8 cellular contexts compared by ENCODE assay signal in the genomic region with DNA sequence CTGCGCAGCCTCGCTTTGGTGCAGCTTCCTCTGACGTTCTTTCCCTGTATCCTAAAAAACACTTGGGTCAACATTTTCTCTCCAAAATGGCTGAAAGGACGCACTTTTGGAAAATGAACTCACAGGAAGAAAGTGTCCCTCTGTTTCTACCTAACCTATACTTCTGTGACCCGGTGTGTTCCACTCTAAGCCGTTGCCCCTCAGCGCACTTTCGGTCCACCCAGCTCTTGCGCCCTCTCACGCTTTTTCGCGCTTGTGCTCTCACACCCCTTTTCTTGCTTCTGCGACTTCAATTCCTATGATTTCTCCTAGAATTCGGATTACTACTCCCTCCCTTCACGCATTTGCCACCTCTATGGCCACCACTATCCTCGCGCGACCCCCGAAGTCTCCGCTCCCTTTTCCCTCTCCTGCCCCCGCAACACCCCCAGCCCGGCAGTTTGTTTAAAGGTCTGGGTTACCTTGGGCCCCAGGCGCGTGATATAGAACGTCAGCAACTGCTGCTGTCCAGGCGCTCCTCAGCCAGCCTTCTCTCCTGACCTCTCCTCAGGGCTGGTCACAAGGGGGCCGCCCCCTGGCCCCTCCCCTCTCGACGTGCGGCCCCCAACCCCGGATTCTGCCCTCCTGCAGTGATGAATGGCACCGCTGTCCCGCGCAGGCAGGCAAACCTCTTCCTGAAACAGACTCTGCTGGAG. TPM values are rescaled to one million over a fixed set of nuclear protein-coding genes. Genes with fewer than 3 reads are reported as not detected.
A peak's percentile ranks its signal among the peaks of the same experiment; 100 is the strongest.
DNase-seq lines count a peak whose midpoint lies in the region; ATAC-seq lines count a peak whose summit lies in the region.

A gene (minus strand): TSS at position 534 of the 695 bp plus-strand sequence. CDS start 909 bp downstream, outside the sequence.

- no peaks in the 10 kb centered on the region for H3K9me3 Mint-ChIP-seq in T-helper 2 cell treated with Interferon-gamma antibody and Interleukin-4, amounts not matched to agents 5 μg/mL and 100 μg/mL, for 36 hours
- no peaks in the 10 kb centered on the region for H3K9me3 Mint-ChIP-seq in dendritic cell treated with granulocyte-macrophage colony-stimulating factor and Interleukin-4, amounts not matched to agents 40 ng/mL and 50 ng/mL, for 4 days
- no peaks in the 10 kb centered on the region for H3K9me3 Mint-ChIP-seq in stimulated activated naive B cell treated with anti-CD40 and anti-IgM and Interleukin-4, amounts not matched to agents 10 μg/mL and 1 μg/mL and 100 μg/mL, for 72 hours

- intact Hi-C loops in dendritic cell treated with granulocyte-macrophage colony-stimulating factor and Interleukin-4, amounts not matched to agents 40 ng/mL and 50 ng/mL, for 4 days (cut with micrococcal nuclease) = no loop called here

- H3K36me3 Mint-ChIP-seq in T-helper 2 cell treated with Interferon-gamma antibody and Interleukin-4, amounts not matched to agents 5 μg/mL and 100 μg/mL, for 36 hours (ENCODE audit: low read depth) = no peaks in the 10 kb centered on the region
- peaks cover 14% of the 10 kb centered on the region for H3K36me3 Mint-ChIP-seq in dendritic cell treated with granulocyte-macrophage colony-stimulating factor and Interleukin-4, amounts not matched to agents 40 ng/mL and 50 ng/mL, for 4 days (ENCODE audit: low read depth)
- peaks cover 2 to 3% of the 10 kb centered on the region in 2 donors for H3K36me3 Mint-ChIP-seq in stimulated activated naive B cell treated with anti-CD40 and anti-IgM and Interleukin-4, amounts not matched to agents 10 μg/mL and 1 μg/mL and 100 μg/mL, for 72 hours

- peaks cover 8% of the 10 kb centered on the region for H3K4me1 Mint-ChIP-seq in T-helper 2 cell treated with Interferon-gamma antibody and Interleukin-4, amounts not matched to agents 5 μg/mL and 100 μg/mL, for 36 hours (ENCODE audit: low read depth)
- peaks cover 14% of the 10 kb centered on the region for H3K4me1 Mint-ChIP-seq in dendritic cell treated with granulocyte-macrophage colony-stimulating factor and Interleukin-4, amounts not matched to agents 40 ng/mL and 50 ng/mL, for 4 days (ENCODE audit: low read depth)
- peaks cover 3 to 6% of the 10 kb centered on the region in 2 donors for H3K4me1 Mint-ChIP-seq in stimulated activated naive B cell treated with anti-CD40 and anti-IgM and Interleukin-4, amounts not matched to agents 10 μg/mL and 1 μg/mL and 100 μg/mL, for 72 hours

- H3K27ac Mint-ChIP-seq in T-helper 2 cell treated with Interferon-gamma antibody and Interleukin-4, amounts not matched to agents 5 μg/mL and 100 μg/mL, for 36 hours = peak within 1 kb of the TSS; percentile 96
- peak within 1 kb of the TSS; percentile 99 for H3K27ac Mint-ChIP-seq in dendritic cell treated with granulocyte-macrophage colony-stimulating factor and Interleukin-4, amounts not matched to agents 40 ng/mL and 50 ng/mL, for 4 days
- peak within 1 kb of the TSS; percentile 98 for H3K27ac Mint-ChIP-seq in stimulated activated naive B cell treated with anti-CD40 and anti-IgM and Interleukin-4, amounts not matched to agents 10 μg/mL and 1 μg/mL and 100 μg/mL, for 72 hours

- ATAC-seq in GM19324 (IDR thresholded peaks at IDR 0.05; ENCODE audit: low FRiP score, unreplicated experiment) = peak; percentile 28
- peak; percentile 51 for ATAC-seq in HG03432 (IDR thresholded peaks at IDR 0.05; ENCODE audit: unreplicated experiment)
- ATAC-seq in left lobe of liver = peak; percentile 62
- ATAC-seq in stimulated activated naive B cell treated with anti-CD40 and anti-IgM and Interleukin-4, amounts not matched to agents 10 μg/mL and 1 μg/mL and 100 μg/mL, for 72 hours (replicated peaks) = peak; percentile 78 to 83

- no peaks in the 10 kb centered on the region for H3K27me3 Mint-ChIP-seq in T-helper 2 cell treated with Interferon-gamma antibody and Interleukin-4, amounts not matched to agents 5 μg/mL and 100 μg/mL, for 36 hours (ENCODE audit: low read depth)
- peaks cover 2% of the 10 kb centered on the region for H3K27me3 Mint-ChIP-seq in dendritic cell treated with granulocyte-macrophage colony-stimulating factor and Interleukin-4, amounts not matched to agents 40 ng/mL and 50 ng/mL, for 4 days
- H3K27me3 Mint-ChIP-seq in stimulated activated naive B cell treated with anti-CD40 and anti-IgM and Interleukin-4, amounts not matched to agents 10 μg/mL and 1 μg/mL and 100 μg/mL, for 72 hours = peaks cover 0 to 13% of the 10 kb centered on the region in 2 donors

- DNase-seq in CMK (ENCODE audit: low read depth) = peak; percentile 26
- DNase-seq in T-helper 2 cell treated with Interferon-gamma antibody and Interleukin-4, amounts not matched to agents 5 μg/mL and 100 μg/mL, for 36 hours (ENCODE audit: low spot score) = no peak
- peak; percentile 49 for DNase-seq in left lobe of liver (ENCODE audit: low spot score)
- DNase-seq in stimulated activated naive B cell treated with anti-CD40 and anti-IgM and Interleukin-4, amounts not matched to agents 10 μg/mL and 1 μg/mL and 100 μg/mL, for 72 hours = peak; percentile 28
- no peak for DNase-seq in NCI-H146 (lab: John Stamatoyannopoulos, UW)

- H3K4me3 Mint-ChIP-seq in T-helper 2 cell treated with Interferon-gamma antibody and Interleukin-4, amounts not matched to agents 5 μg/mL and 100 μg/mL, for 36 hours = peak within 1 kb of the TSS; percentile 94
- peak within 1 kb of the TSS; percentile 95 for H3K4me3 Mint-ChIP-seq in dendritic cell treated with granulocyte-macrophage colony-stimulating factor and Interleukin-4, amounts not matched to agents 40 ng/mL and 50 ng/mL, for 4 days
- peak within 1 kb of the TSS; percentile 97 to 100 for H3K4me3 Mint-ChIP-seq in stimulated activated naive B cell treated with anti-CD40 and anti-IgM and Interleukin-4, amounts not matched to agents 10 μg/mL and 1 μg/mL and 100 μg/mL, for 72 hours

RNA-seq across cellular contexts. Expression of the gene that starts here (rescaled TPM):
- 0.38 TPM for total RNA-seq in left lobe of liver

Comparison
In these comparisons a context has a peak if more than half of its experiments do, and no peak if none do; other contexts are left out.
1. Peak in DNase-seq and ATAC-seq in left lobe of liver; RNA of the gene not detected or under 1 TPM.
2. DNase-seq: peak in CMK (single experiment) and stimulated activated naive B cell treated with anti-CD40 and anti-IgM and Interleukin-4, amounts not matched to agents 10 μg/mL and 1 μg/mL and 100 μg/mL, for 72 hours (single experiment); none in T-helper 2 cell treated with Interferon-gamma antibody and Interleukin-4, amounts not matched to agents 5 μg/mL and 100 μg/mL, for 36 hours (single experiment) and NCI-H146 (single experiment).
3. ATAC-seq: peak in every context shown above with its lines; median percentile 80 in stimulated activated naive B cell treated with anti-CD40 and anti-IgM and Interleukin-4, amounts not matched to agents 10 μg/mL and 1 μg/mL and 100 μg/mL, for 72 hours; 62 in left lobe of liver; 51 in HG03432; 28 in GM19324.
4. Peak in every context shown above with its lines, with median percentiles within 50 percentile points of each other: H3K27ac Mint-ChIP-seq and H3K4me3 Mint-ChIP-seq.